Comparison of ENCODE assay signal across 6 cellular contexts in the genomic region with DNA sequence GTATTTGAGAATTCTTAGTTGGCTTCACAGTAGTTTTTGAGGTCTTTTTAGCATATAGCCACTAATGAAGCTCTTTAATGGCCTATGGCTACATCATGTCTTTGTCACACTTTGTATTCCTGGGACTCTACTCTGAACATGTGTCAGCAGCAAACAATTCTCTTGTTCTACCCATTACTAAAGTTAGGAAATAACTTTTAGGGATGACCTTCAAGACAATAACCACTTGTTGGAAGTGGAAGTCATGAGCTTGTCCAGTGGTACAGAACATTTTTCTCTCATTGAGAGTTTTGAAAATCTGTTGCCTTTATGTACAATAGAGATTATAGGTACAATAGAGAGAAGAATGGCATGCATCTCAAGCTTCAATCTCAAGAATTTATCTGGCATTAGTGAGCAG.
"Had no signal": no experiment of that assay in that cellular context is flagged by ENCODE, and none has a peak within 500 bp of the region (broad histone marks: within the 10 kb centered on the region; RNA-seq: fewer than 3 reads in every experiment).

No MANE protein-coding gene starts in this region.

- H3K27me3 Mint-ChIP-seq: IgD-negative memory B cell had no signal

- DNase-seq: KBM-7 had no signal

- H3K27ac Mint-ChIP-seq: IgD-negative memory B cell had no signal

- H3K27ac ChIP-seq: HL-60 had no signal

- H3K4me3 Mint-ChIP-seq: IgD-negative memory B cell had no signal

- ATAC-seq: HepG2, K562 had no signal

- FAIRE-seq: HepG2, HTR-8/SVneo, K562 had no signal

- H3K4me1 Mint-ChIP-seq: IgD-negative memory B cell had no signal

- H3K4me3 ChIP-seq: K562 had no signal
